Comparison of ENCODE assay signal across 13 cellular contexts in the genomic region with DNA sequence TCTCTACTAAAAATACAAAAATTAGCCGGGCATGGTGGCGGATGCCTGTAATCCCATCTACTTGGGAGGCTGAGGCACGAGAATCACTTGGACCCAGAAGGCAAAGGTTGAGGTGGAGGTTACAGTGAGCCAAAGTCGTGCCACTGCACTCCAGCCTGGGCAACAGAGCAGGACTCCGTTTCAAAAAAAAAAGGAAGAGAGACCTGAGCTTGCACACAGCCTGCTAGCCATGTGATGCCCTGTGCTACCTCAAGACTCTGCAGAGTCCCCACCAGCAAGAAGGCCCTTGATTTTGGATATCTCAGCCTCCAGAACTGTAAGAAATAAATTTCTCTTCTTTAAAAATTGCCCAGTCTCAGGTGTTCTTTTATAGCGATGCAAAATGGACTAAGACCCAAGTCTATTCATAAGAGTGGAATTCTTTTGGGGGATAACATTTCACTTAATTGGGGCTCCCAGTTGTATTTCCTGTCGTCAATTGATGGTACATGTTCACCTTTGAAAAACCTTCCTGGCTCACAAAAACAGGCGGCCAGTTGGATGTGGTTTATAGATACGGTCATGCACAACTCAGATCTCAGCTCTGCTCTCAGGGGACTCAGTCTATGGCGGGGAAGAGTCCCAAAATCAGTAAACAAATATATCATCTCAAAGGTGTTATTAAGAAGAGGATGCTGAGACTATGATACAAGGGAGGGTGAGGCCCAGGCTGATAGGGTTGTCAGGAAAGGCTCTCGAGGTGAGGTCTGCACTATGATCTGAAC. TPM values are rescaled to one million over a fixed set of nuclear protein-coding genes. Genes with fewer than 3 reads are reported as not detected.
A peak's percentile ranks its signal among the peaks of the same experiment; 100 is the strongest.
DNase-seq lines count a peak whose midpoint lies in the region; FAIRE-seq and TF ChIP-seq lines count a peak whose summit lies in the region.
"Had no signal": no experiment of that assay in that cellular context is flagged by ENCODE, and none has a peak within 500 bp of the region (broad histone marks: within the 10 kb centered on the region; RNA-seq: fewer than 3 reads in every experiment).

No MANE protein-coding gene starts in this region.

- FAIRE-seq in astrocyte (lab: Jason Lieb, UNC) = no peak
- FAIRE-seq in H54 (lab: Jason Lieb, UNC) = no peak

- H3K4me1 ChIP-seq in OCI-LY1 (ENCODE audit: insufficient read depth, low read length, severe bottlenecking) (peaks cover 37% of the 10 kb centered on the region), astrocyte (ENCODE audit: insufficient read depth, low read length) (peaks cover 13% of the 10 kb centered on the region), spleen (peaks cover 25 to 69% (median 55%) of the 10 kb centered on the region in 6 donors), suprapubic skin (peaks cover 38% of the 10 kb centered on the region)

- no peak for TF ChIP-seq CTCF in OCI-LY1 (IDR thresholded peaks at IDR 0.05; ENCODE audit: low read length)
- TF ChIP-seq CTCF in astrocyte (IDR thresholded peaks at IDR 0.05; ENCODE audit: insufficient read depth, low read depth, low read length) = no peak
- TF ChIP-seq CTCF in spleen (IDR thresholded peaks at IDR 0.05 in 8 of 11, conservative IDR thresholded peaks at IDR 0.05 in 3 of 11) = no peak
- TF ChIP-seq CTCF in suprapubic skin (IDR thresholded peaks at IDR 0.05) = no peak

- H3K9me3 Mint-ChIP-seq in activated naive CD4-positive, alpha-beta T cell treated with anti-CD3 and anti-CD28 coated beads for 36 hours = no peaks in the 10 kb centered on the region
- H3K9me3 Mint-ChIP-seq in astrocyte (ENCODE audit: unreplicated experiment) = peaks cover 3% of the 10 kb centered on the region

- intact Hi-C loops in activated naive CD4-positive, alpha-beta T cell treated with anti-CD3 and anti-CD28 coated beads for 36 hours (cut with micrococcal nuclease) = no loop called here
- intact Hi-C loops in spleen (cut with DNase I; ENCODE audit: low total_unique reads) = no loop called here

- peaks cover 45% of the 10 kb centered on the region for H3K4me1 Mint-ChIP-seq in activated naive CD4-positive, alpha-beta T cell treated with anti-CD3 and anti-CD28 coated beads for 36 hours (ENCODE audit: low read depth)
- H3K4me1 Mint-ChIP-seq in astrocyte (ENCODE audit: low read depth, unreplicated experiment) = peaks cover 19% of the 10 kb centered on the region

- H3K79me2 ChIP-seq in OCI-LY1 (ENCODE audit: insufficient read depth, low read length) (peaks cover 38% of the 10 kb centered on the region), astrocyte (ENCODE audit: insufficient read depth, low read length) (peaks cover 49% of the 10 kb centered on the region)

- H3K9me2 ChIP-seq in OCI-LY1 (ENCODE audit: low read depth, low read length) = no peaks in the 10 kb centered on the region

- no peak for DNase-seq in activated naive CD4-positive, alpha-beta T cell treated with anti-CD3 and anti-CD28 coated beads for 36 hours
- DNase-seq in activated naive CD4-positive, alpha-beta T cell treated with Interleukin-2 at 50 U/mL for 16 hours = no peak
- DNase-seq in astrocyte (ENCODE audit: low read depth) (no peak), spleen (no peak), H54 (ENCODE audit: insufficient read length, low spot score) (no peak), suprapubic skin (ENCODE audit: low spot score in 2 of 2) (no peak), NCI-H1092 treated with DMSO at 0.1 percent for 48 hours (lab: John Stamatoyannopoulos, UW) (no peak)
- DNase-seq: activated gamma-delta T cell treated with Interleukin-2 at 50 U/mL for 16 hours, mucosa of descending colon, thyroid gland had no signal

- peak overlapping the region; percentile 70 for H3K27ac ChIP-seq in OCI-LY1 (ENCODE audit: low read depth, low read length, poor library complexity, severe bottlenecking)
- H3K27ac ChIP-seq in astrocyte (ENCODE audit: low read depth, low read length) = no peak overlapping the region
- peak overlapping the region in 6 of 8 donors; percentile 27 to 62 (median 40) for H3K27ac ChIP-seq in spleen
- no peak overlapping the region for H3K27ac ChIP-seq in suprapubic skin
- H3K27ac ChIP-seq: gastroesophageal sphincter, thyroid gland had no signal

- H3K9ac ChIP-seq in OCI-LY1 (ENCODE audit: low read length) (peak overlapping the region; percentile 43), astrocyte (ENCODE audit: low read length) (no peak overlapping the region)

- no peaks in the 10 kb centered on the region for H4K20me1 ChIP-seq in OCI-LY1 (ENCODE audit: insufficient read depth, low read length)
- H4K20me1 ChIP-seq in astrocyte (ENCODE audit: insufficient read depth, low read length) = peaks cover 34% of the 10 kb centered on the region

- no peaks in the 10 kb centered on the region for H3K9me3 ChIP-seq in OCI-LY1 (ENCODE audit: low read length)
- H3K9me3 ChIP-seq in astrocyte (ENCODE audit: insufficient read depth, low read depth, low read length) = no peaks in the 10 kb centered on the region
- H3K9me3 ChIP-seq in spleen = no peaks in the 10 kb centered on the region
- no peaks in the 10 kb centered on the region for H3K9me3 ChIP-seq in suprapubic skin
- H3K9me3 ChIP-seq: gastroesophageal sphincter, mucosa of descending colon, thyroid gland had no signal

- peak overlapping the region; percentile 42 for H3K4me3 Mint-ChIP-seq in activated naive CD4-positive, alpha-beta T cell treated with anti-CD3 and anti-CD28 coated beads for 36 hours
- H3K4me3 Mint-ChIP-seq in astrocyte (ENCODE audit: unreplicated experiment) = no peak overlapping the region

- 0 out of 2 replicates have a peak, but pooled peaks cover 6% of the 10 kb centered on the region for H3F3A ChIP-seq in OCI-LY1 (ENCODE audit: insufficient read depth, low read length)

- H3K27me3 Mint-ChIP-seq in activated naive CD4-positive, alpha-beta T cell treated with anti-CD3 and anti-CD28 coated beads for 36 hours (ENCODE audit: low read depth) = no peaks in the 10 kb centered on the region
- no peaks in the 10 kb centered on the region for H3K27me3 Mint-ChIP-seq in astrocyte (ENCODE audit: low read depth, unreplicated experiment)

- peaks cover 16% of the 10 kb centered on the region for H3K36me3 ChIP-seq in OCI-LY1 (ENCODE audit: insufficient read depth, low read length)
- no peaks in the 10 kb centered on the region for H3K36me3 ChIP-seq in astrocyte (ENCODE audit: insufficient read depth, low read length)
- peaks cover 0 to 13% (median 4%) of the 10 kb centered on the region in 6 donors for H3K36me3 ChIP-seq in spleen
- H3K36me3 ChIP-seq in suprapubic skin = no peaks in the 10 kb centered on the region
- H3K36me3 ChIP-seq: thyroid gland had no signal

- H2AFZ ChIP-seq in OCI-LY1 (ENCODE audit: low read length) (no peak overlapping the region), astrocyte (ENCODE audit: low read depth, low read length) (no peak overlapping the region)

- peak overlapping the region; percentile 75 for H3K4me2 ChIP-seq in OCI-LY1 (ENCODE audit: low read length)
- H3K4me2 ChIP-seq in astrocyte (ENCODE audit: low read length) = no peak overlapping the region

- peak overlapping the region; percentile 55 for H3K27ac Mint-ChIP-seq in activated naive CD4-positive, alpha-beta T cell treated with anti-CD3 and anti-CD28 coated beads for 36 hours
- H3K27ac Mint-ChIP-seq in astrocyte (ENCODE audit: unreplicated experiment) = peak overlapping the region; percentile 86

- H3K27me3 ChIP-seq in OCI-LY1 (ENCODE audit: insufficient read depth, low read length) (no peaks in the 10 kb centered on the region), astrocyte (ENCODE audit: insufficient read depth, low read length) (no peaks in the 10 kb centered on the region), spleen (replicated peaks in 1 of 7) (no peaks in the 10 kb centered on the region), suprapubic skin (no peaks in the 10 kb centered on the region)
- H3K27me3 ChIP-seq: gastroesophageal sphincter, thyroid gland had no signal

- TF ChIP-seq POLR2A in spleen (IDR thresholded peaks at IDR 0.05) = no peak
- no peak for TF ChIP-seq POLR2A in H54 (IDR thresholded peaks at IDR 0.05; ENCODE audit: low read depth, low read length)
- no peak for TF ChIP-seq POLR2A in suprapubic skin (IDR thresholded peaks at IDR 0.05)

- peaks cover 21% of the 10 kb centered on the region for H3K36me3 Mint-ChIP-seq in activated naive CD4-positive, alpha-beta T cell treated with anti-CD3 and anti-CD28 coated beads for 36 hours (ENCODE audit: low read depth)
- peaks cover 4% of the 10 kb centered on the region for H3K36me3 Mint-ChIP-seq in astrocyte (ENCODE audit: low read depth, unreplicated experiment)

- peak overlapping the region; percentile 43 for H3K4me3 ChIP-seq in OCI-LY1 (ENCODE audit: low read depth, low read length, poor library complexity, severe bottlenecking)
- H3K4me3 ChIP-seq in astrocyte (ENCODE audit: insufficient read depth, low read depth, low read length) = no peak overlapping the region
- no peak overlapping the region for H3K4me3 ChIP-seq in spleen
- H3K4me3 ChIP-seq in suprapubic skin = no peak overlapping the region
- H3K4me3 ChIP-seq: gastroesophageal sphincter, mucosa of descending colon, thyroid gland had no signal

- CTCF ChIA-PET in activated naive CD4-positive, alpha-beta T cell treated with anti-CD3 and anti-CD28 coated beads for 36 hours (lab: Charles Lee) = no interaction called here

- no peak for TF ChIP-seq EP300 in suprapubic skin (IDR thresholded peaks at IDR 0.05)

- 75 to 83% (median 81%) methylated on average over 11 of the region's 11 CpGs for WGBS in spleen, 5 donors
- WGBS in suprapubic skin = 92% methylated on average over 11 of the region's 11 CpGs

RNA-seq across cellular contexts. Expression of a gene that starts 2.4 kb away (rescaled TPM):
- total RNA-seq in activated naive CD4-positive, alpha-beta T cell treated with anti-CD3 and anti-CD28 coated beads for 36 hours = 10 to 100 TPM; 54.4 to 54.7 TPM
- total RNA-seq in astrocyte (41.5 and 45.3 TPM in 2 replicates), spleen (10 to 100 TPM; 19.7 to 55.6 (median 43.8) TPM), suprapubic skin (10 to 100 TPM; 13.3 to 35.6 (median 18.9) TPM)
- 10 to 100 TPM; 14.3 to 32.5 (median 16.7) TPM for polyA plus RNA-seq in spleen

RNA-seq across cellular contexts. Expression of a gene that starts 27.6 kb away (rescaled TPM):
- total RNA-seq in activated naive CD4-positive, alpha-beta T cell treated with anti-CD3 and anti-CD28 coated beads for 36 hours = 10 to 100 TPM; 21.7 to 22.1 TPM
- total RNA-seq in astrocyte (63.1 and 66.2 TPM in 2 replicates), spleen (10 to 100 TPM; 26.8 to 36.6 (median 33.0) TPM), suprapubic skin (10 to 100 TPM; 49.8 to 64.8 (median 56.3) TPM)
- 10 to 100 TPM; 13.2 to 21.8 (median 16.4) TPM for polyA plus RNA-seq in spleen

RNA-seq across cellular contexts. Expression of a gene that starts 48.5 kb away (rescaled TPM):
- total RNA-seq in activated naive CD4-positive, alpha-beta T cell treated with anti-CD3 and anti-CD28 coated beads for 36 hours = 1 to 10 TPM; 2.1 to 2.6 TPM
- 4.4 and 5.0 TPM in 2 replicates for total RNA-seq in astrocyte
- 1 to 10 TPM; 3.1 to 7.5 (median 4.8) TPM for total RNA-seq in spleen
- polyA plus RNA-seq in spleen = 1 to 10 TPM; 2.3 to 4.3 (median 3.8) TPM
- total RNA-seq in suprapubic skin = 1 to 10 TPM; 2.7 to 7.4 (median 6.5) TPM

RNA-seq across cellular contexts. Expression of a gene that starts 48.7 kb away (rescaled TPM):
- total RNA-seq in activated naive CD4-positive, alpha-beta T cell treated with anti-CD3 and anti-CD28 coated beads for 36 hours = not detected
- total RNA-seq in astrocyte (not detected in 2 replicates), spleen (not detected), suprapubic skin (not detected)
- polyA plus RNA-seq in spleen = under 1 TPM; 0.07 to 0.10 (median 0.08) TPM
- total RNA-seq: gastroesophageal sphincter, mucosa of descending colon had no signal
- polyA plus RNA-seq: AG04450 had no signal

Comparison
In these comparisons a context has a peak if more than half of its experiments do, and no peak if none do; other contexts are left out.
1. H3K27ac ChIP-seq: peak in OCI-LY1 (single experiment) and spleen (6 of 8); none in astrocyte (single experiment) and suprapubic skin (single experiment).